ENCODE assay signal across 10 cellular contexts in the genomic region with DNA sequence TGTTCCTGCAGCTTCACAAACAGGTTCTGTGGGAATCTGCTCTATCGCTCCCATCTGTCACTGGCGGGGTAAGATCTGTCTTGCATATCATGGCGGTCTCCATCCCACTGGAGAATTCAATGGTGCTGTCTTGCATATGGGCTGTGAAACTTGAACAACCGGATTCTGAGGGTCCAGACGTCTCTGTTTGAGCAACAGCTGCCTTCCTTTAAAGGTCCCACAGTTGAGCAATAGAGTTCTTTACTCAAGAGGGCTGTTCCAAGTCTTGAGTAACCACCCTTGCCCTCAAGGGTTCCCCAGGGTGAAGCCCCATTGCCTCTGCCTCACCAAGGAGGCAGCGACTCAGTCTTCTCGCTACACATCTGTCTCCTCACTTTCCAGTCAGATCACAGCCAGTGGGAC. TPM values are rescaled to one million over a fixed set of nuclear protein-coding genes. Genes with fewer than 3 reads are reported as not detected.
DNase-seq lines count a peak whose midpoint lies in the region; ATAC-seq and TF ChIP-seq lines count a peak whose summit lies in the region.
"Had no signal": no experiment of that assay in that cellular context is flagged by ENCODE, and none has a peak within 500 bp of the region (broad histone marks: within the 10 kb centered on the region; RNA-seq: fewer than 3 reads in every experiment).

No MANE protein-coding gene starts in this region.

- H3K9me3 ChIP-seq in ascending aorta (no peaks in the 10 kb centered on the region), left lung (peaks cover 0 to 4% of the 10 kb centered on the region in 2 donors), upper lobe of right lung (no peaks in the 10 kb centered on the region), Karpas-422 (ENCODE audit: low read length) (no peaks in the 10 kb centered on the region)

- H3K4me1 ChIP-seq in ascending aorta (peaks cover 4 to 25% of the 10 kb centered on the region in 2 donors), left lung (peaks cover 23 to 45% of the 10 kb centered on the region in 2 donors), upper lobe of right lung (peaks cover 60% of the 10 kb centered on the region), Karpas-422 (ENCODE audit: low read length) (no peaks in the 10 kb centered on the region)

- ATAC-seq in activated naive CD8-positive, alpha-beta T cell treated with anti-CD3 and anti-CD28 coated beads, Interleukin-2, amount 50 U/mL, for 24 hours = peak; percentile 28
- peak; percentile 74 for ATAC-seq in left lung
- peak; percentile 77 for ATAC-seq in upper lobe of right lung

- H3K36me3 ChIP-seq in ascending aorta (no peaks in the 10 kb centered on the region), left lung (no peaks in the 10 kb centered on the region), upper lobe of right lung (no peaks in the 10 kb centered on the region), Karpas-422 (ENCODE audit: insufficient read depth, low read length) (no peaks in the 10 kb centered on the region)
- H3K36me3 ChIP-seq: sigmoid colon had no signal

- intact Hi-C loops in ascending aorta (cut with DNase I) (no loop called here), left lung (cut with DNase I) (no loop called here), upper lobe of right lung (cut with DNase I) (no loop called here)

- H3K9me3 Mint-ChIP-seq in activated naive CD8-positive, alpha-beta T cell treated with anti-CD3 and anti-CD28 coated beads, Interleukin-2, amount 50 U/mL, for 24 hours = no peaks in the 10 kb centered on the region
- peaks cover 5% of the 10 kb centered on the region for H3K9me3 Mint-ChIP-seq in activated naive CD8-positive, alpha-beta T cell treated with anti-CD3 and anti-CD28 coated beads for 36 hours
- peaks cover 3% of the 10 kb centered on the region for H3K9me3 Mint-ChIP-seq in endothelial cell (ENCODE audit: unreplicated experiment)

- H3K36me3 Mint-ChIP-seq in activated naive CD8-positive, alpha-beta T cell treated with anti-CD3 and anti-CD28 coated beads, Interleukin-2, amount 50 U/mL, for 24 hours (ENCODE audit: low read depth) = no peaks in the 10 kb centered on the region
- no peaks in the 10 kb centered on the region for H3K36me3 Mint-ChIP-seq in activated naive CD8-positive, alpha-beta T cell treated with anti-CD3 and anti-CD28 coated beads for 36 hours
- peaks cover 8% of the 10 kb centered on the region for H3K36me3 Mint-ChIP-seq in endothelial cell (ENCODE audit: low read depth, unreplicated experiment)

- no peak overlapping the region for H3K9ac ChIP-seq in Karpas-422 (ENCODE audit: low read length)

- no peak overlapping the region for H3K27ac Mint-ChIP-seq in activated naive CD8-positive, alpha-beta T cell treated with anti-CD3 and anti-CD28 coated beads, Interleukin-2, amount 50 U/mL, for 24 hours
- no peak overlapping the region for H3K27ac Mint-ChIP-seq in activated naive CD8-positive, alpha-beta T cell treated with anti-CD3 and anti-CD28 coated beads for 36 hours
- no peak overlapping the region for H3K27ac Mint-ChIP-seq in endothelial cell (ENCODE audit: unreplicated experiment)

- no peak overlapping the region for H3K4me2 ChIP-seq in Karpas-422 (ENCODE audit: low read depth, low read length, poor library complexity, severe bottlenecking)

- H3K27me3 Mint-ChIP-seq in activated naive CD8-positive, alpha-beta T cell treated with anti-CD3 and anti-CD28 coated beads, Interleukin-2, amount 50 U/mL, for 24 hours = no peaks in the 10 kb centered on the region
- H3K27me3 Mint-ChIP-seq in activated naive CD8-positive, alpha-beta T cell treated with anti-CD3 and anti-CD28 coated beads for 36 hours = no peaks in the 10 kb centered on the region
- H3K27me3 Mint-ChIP-seq in endothelial cell (ENCODE audit: unreplicated experiment) = peaks cover 3% of the 10 kb centered on the region

- TF ChIP-seq CTCF in ascending aorta (IDR thresholded peaks at IDR 0.05) = no peak
- no peak for TF ChIP-seq CTCF in left lung (IDR thresholded peaks at IDR 0.05)
- TF ChIP-seq CTCF in upper lobe of right lung (IDR thresholded peaks at IDR 0.05) = no peak
- no peak for TF ChIP-seq CTCF in endothelial cell (IDR thresholded peaks at IDR 0.05; ENCODE audit: unreplicated experiment)

- H3K4me3 ChIP-seq in ascending aorta = no peak overlapping the region
- no peak overlapping the region for H3K4me3 ChIP-seq in left lung
- no peak overlapping the region for H3K4me3 ChIP-seq in upper lobe of right lung
- no peak overlapping the region for H3K4me3 ChIP-seq in Karpas-422 (ENCODE audit: low read length)
- H3K4me3 ChIP-seq: sigmoid colon had no signal

- H3K79me2 ChIP-seq in Karpas-422 (ENCODE audit: low read length) = no peaks in the 10 kb centered on the region

- no peaks in the 10 kb centered on the region for H3K27me3 ChIP-seq in ascending aorta
- H3K27me3 ChIP-seq in left lung = no peaks in the 10 kb centered on the region
- no peaks in the 10 kb centered on the region for H3K27me3 ChIP-seq in upper lobe of right lung
- H3K27me3 ChIP-seq in Karpas-422 (ENCODE audit: low read length) = no peaks in the 10 kb centered on the region
- H3K27me3 ChIP-seq: sigmoid colon had no signal

- H2AFZ ChIP-seq in Karpas-422 (ENCODE audit: low read length) = no peak overlapping the region

- H4K20me1 ChIP-seq in Karpas-422 (ENCODE audit: insufficient read depth, low read depth, low read length) = 0 out of 2 replicates have a peak, but pooled peaks cover 3% of the 10 kb centered on the region

- no peak for DNase-seq in activated naive CD8-positive, alpha-beta T cell treated with anti-CD3 and anti-CD28 coated beads, Interleukin-2, amount 50 U/mL, for 24 hours
- DNase-seq in activated naive CD8-positive, alpha-beta T cell treated with anti-CD3 and anti-CD28 coated beads for 36 hours = no peak
- peak in 1 of 2 donors; percentile 78 for DNase-seq in ascending aorta (ENCODE audit: low spot score in 2 of 2)
- DNase-seq in left lung = peak in 1 of 2 donors; percentile 54
- DNase-seq in upper lobe of right lung = no peak
- no peak for DNase-seq in Karpas-422
- DNase-seq in NCI-H345 (lab: John Stamatoyannopoulos, UW) = no peak
- no peak for DNase-seq in endothelial cell (ENCODE audit: low spot score)
- DNase-seq: amygdala, sigmoid colon had no signal

- peak overlapping the region; percentile 29 to 42 for H3K27ac ChIP-seq in ascending aorta
- H3K27ac ChIP-seq in left lung = peak overlapping the region; percentile 15 to 42
- H3K27ac ChIP-seq in upper lobe of right lung = peak overlapping the region; percentile 51
- no peak overlapping the region for H3K27ac ChIP-seq in Karpas-422 (ENCODE audit: low read length)
- H3K27ac ChIP-seq: sigmoid colon had no signal

- H3K4me3 Mint-ChIP-seq in activated naive CD8-positive, alpha-beta T cell treated with anti-CD3 and anti-CD28 coated beads, Interleukin-2, amount 50 U/mL, for 24 hours = no peak overlapping the region
- H3K4me3 Mint-ChIP-seq in activated naive CD8-positive, alpha-beta T cell treated with anti-CD3 and anti-CD28 coated beads for 36 hours = no peak overlapping the region
- H3K4me3 Mint-ChIP-seq in endothelial cell (ENCODE audit: unreplicated experiment) = no peak overlapping the region

- H3K4me1 Mint-ChIP-seq in activated naive CD8-positive, alpha-beta T cell treated with anti-CD3 and anti-CD28 coated beads, Interleukin-2, amount 50 U/mL, for 24 hours = no peaks in the 10 kb centered on the region
- H3K4me1 Mint-ChIP-seq in activated naive CD8-positive, alpha-beta T cell treated with anti-CD3 and anti-CD28 coated beads for 36 hours = no peaks in the 10 kb centered on the region
- H3K4me1 Mint-ChIP-seq in endothelial cell (ENCODE audit: unreplicated experiment) = peaks cover 7% of the 10 kb centered on the region

- H3K9me2 ChIP-seq in Karpas-422 (replicated peaks; ENCODE audit: insufficient read depth, low read length) = no peaks in the 10 kb centered on the region

RNA-seq across cellular contexts. Expression of gene ZFHX3, which starts 50.8 kb away (rescaled TPM):
- under 1 TPM; 0.40 to 0.54 TPM for total RNA-seq in activated naive CD8-positive, alpha-beta T cell treated with anti-CD3 and anti-CD28 coated beads for 36 hours
- total RNA-seq in ascending aorta (34.8 TPM), left lung (10 to 100 TPM; 21.4 to 25.7 TPM), upper lobe of right lung (29.0 TPM), endothelial cell (ENCODE audit: unreplicated experiment) (17.7 TPM)
- 0.36 and 0.67 TPM in 2 replicates for total RNA-seq in Karpas-422 (2014; rRNA removed; shearing (Covaris generic); ENCODE audit: low replicate concordance)

Comparison
In these comparisons a context has a peak if more than half of its experiments do, and no peak if none do; other contexts are left out.
1. RNA of gene ZFHX3, which starts 50.8 kb away (total RNA-seq): 34.8 TPM in ascending aorta (single experiment), 29.0 TPM in upper lobe of right lung (single experiment), 21.4 to 25.7 TPM in left lung and 17.7 TPM in endothelial cell (single experiment); 0.36 to 0.67 TPM in Karpas-422 and 0.40 to 0.54 TPM in activated naive CD8-positive, alpha-beta T cell treated with anti-CD3 and anti-CD28 coated beads for 36 hours; every median in the first group is over 10 times any median in the second.
2. Peak in every context shown above with its lines, with median percentiles within 50 percentile points of each other: ATAC-seq.